In genomic region chr7:29106128-29106988, GRCh38 we compare ENCODE assay signal across 9 cellular contexts. TPM values are rescaled to one million over a fixed set of nuclear protein-coding genes. Genes with fewer than 3 reads are reported as not detected.
DNase-seq lines count a peak whose midpoint lies in the region; ATAC-seq and TF ChIP-seq lines count a peak whose summit lies in the region.
"Had no signal": no experiment of that assay in that cellular context is flagged by ENCODE, and none has a peak within 500 bp of the region (broad histone marks: within the 10 kb centered on the region; RNA-seq: fewer than 3 reads in every experiment).

No MANE protein-coding gene starts in this region.

- H3K4me3 ChIP-seq in parathyroid adenoma (ENCODE audit: low read depth, low read length), result no peak overlapping the region

- peaks cover 50% of the 10 kb centered on the region for H3K4me1 ChIP-seq in parathyroid adenoma

- H3K27me3 Mint-ChIP-seq in activated CD4-positive, alpha-beta T cell treated with anti-CD3 and anti-CD28 coated beads for 36 hours, result peaks cover 6% of the 10 kb centered on the region
- H3K27me3 Mint-ChIP-seq in activated CD4-positive, alpha-beta memory T cell treated with anti-CD3 and anti-CD28 coated beads, Interleukin-2, amount 10 ng/mL, durations not matched to agents 7 days and 5 days, result peaks cover 22% of the 10 kb centered on the region

- H3K4me1 Mint-ChIP-seq in activated CD4-positive, alpha-beta T cell treated with anti-CD3 and anti-CD28 coated beads for 36 hours, result no peaks in the 10 kb centered on the region
- peaks cover 4% of the 10 kb centered on the region for H3K4me1 Mint-ChIP-seq in activated CD4-positive, alpha-beta memory T cell treated with anti-CD3 and anti-CD28 coated beads, Interleukin-2, amount 10 ng/mL, durations not matched to agents 7 days and 5 days

- H3K36me3 Mint-ChIP-seq in activated CD4-positive, alpha-beta T cell treated with anti-CD3 and anti-CD28 coated beads for 36 hours (ENCODE audit: low read depth), result no peaks in the 10 kb centered on the region
- H3K36me3 Mint-ChIP-seq in activated CD4-positive, alpha-beta memory T cell treated with anti-CD3 and anti-CD28 coated beads, Interleukin-2, amount 10 ng/mL, durations not matched to agents 7 days and 5 days (ENCODE audit: low read depth), result no peaks in the 10 kb centered on the region
- H3K36me3 Mint-ChIP-seq: CD4-positive, alpha-beta memory T cell had no signal

- no peaks in the 10 kb centered on the region for H3K36me3 ChIP-seq in parathyroid adenoma (ENCODE audit: control insufficient read depth, insufficient read depth, low read length)

- no peak overlapping the region for H3K27ac Mint-ChIP-seq in activated CD4-positive, alpha-beta T cell treated with anti-CD3 and anti-CD28 coated beads for 36 hours
- no peak overlapping the region for H3K27ac Mint-ChIP-seq in activated CD4-positive, alpha-beta memory T cell treated with anti-CD3 and anti-CD28 coated beads, Interleukin-2, amount 10 ng/mL, durations not matched to agents 7 days and 5 days

- DNase-seq in activated CD4-positive, alpha-beta T cell treated with anti-CD3 and anti-CD28 coated beads for 36 hours, result peak; percentile 24
- no peak for DNase-seq in activated CD4-positive, alpha-beta T cell treated with anti-CD3 and anti-CD28 coated beads, Interleukin-2, amount 50 U/mL, for 48 hours
- DNase-seq in NCI-H2196 (lab: John Stamatoyannopoulos, UW; ENCODE audit: unreplicated experiment) (peak; percentile 43), head of caudate nucleus (peak in 27 of 42 donors; percentile 12 to 79 (median 55))
- peak; percentile 24 for DNase-seq in activated CD4-positive, alpha-beta memory T cell treated with anti-CD3 and anti-CD28 coated beads, Interleukin-2, amount 10 ng/mL, durations not matched to agents 7 days and 5 days

- H2AFZ ChIP-seq in parathyroid adenoma, result no peak overlapping the region

- H3K9me3 Mint-ChIP-seq in activated CD4-positive, alpha-beta T cell treated with anti-CD3 and anti-CD28 coated beads for 36 hours (ENCODE audit: low read depth), result no peaks in the 10 kb centered on the region
- no peaks in the 10 kb centered on the region for H3K9me3 Mint-ChIP-seq in activated CD4-positive, alpha-beta memory T cell treated with anti-CD3 and anti-CD28 coated beads, Interleukin-2, amount 10 ng/mL, durations not matched to agents 7 days and 5 days

- CTCF ChIA-PET in activated CD4-positive, alpha-beta T cell treated with anti-CD3 and anti-CD28 coated beads for 36 hours (lab: Charles Lee), result interaction anchor here (0.5 to 12.7 kb wide), 23 partner anchors 8 to 716 kb away, joined by 3 to 241 read pairs (median 4); no protein-coding TSS in a partner anchor
- CTCF ChIA-PET in activated CD4-positive, alpha-beta memory T cell treated with anti-CD3 and anti-CD28 coated beads, Interleukin-2, amount 10 ng/mL, durations not matched to agents 7 days and 5 days (lab: Charles Lee), result interaction anchor here (0.6 to 4.1 kb wide), 23 partner anchors 8 to 985 kb away, joined by 3 to 51 read pairs (median 4); no protein-coding TSS in a partner anchor

- peak; percentile 84 for TF ChIP-seq CTCF in parathyroid adenoma (IDR thresholded peaks at IDR 0.05)

- no peaks in the 10 kb centered on the region for H3K27me3 ChIP-seq in parathyroid adenoma (ENCODE audit: control insufficient read depth, insufficient read depth, low read length)

- H3K4me3 Mint-ChIP-seq in activated CD4-positive, alpha-beta T cell treated with anti-CD3 and anti-CD28 coated beads for 36 hours, result no peak overlapping the region
- no peak overlapping the region for H3K4me3 Mint-ChIP-seq in activated CD4-positive, alpha-beta memory T cell treated with anti-CD3 and anti-CD28 coated beads, Interleukin-2, amount 10 ng/mL, durations not matched to agents 7 days and 5 days
- H3K4me3 Mint-ChIP-seq: CD4-positive, alpha-beta memory T cell had no signal

- H3K79me2 ChIP-seq in parathyroid adenoma, result no peaks in the 10 kb centered on the region

- H3K9ac ChIP-seq in parathyroid adenoma, result no peak overlapping the region

- intact Hi-C loops in activated CD4-positive, alpha-beta T cell treated with anti-CD3 and anti-CD28 coated beads for 36 hours (cut with DNase I, micrococcal nuclease), result loop anchor here (1.0 to 2.0 kb wide), 5 partner anchors 150 to 302 kb away; no protein-coding TSS in a partner anchor
- intact Hi-C loops in head of caudate nucleus (cut with DNase I), result loop anchor here (2.0 to 10.0 kb wide), 2 partner anchors 184 to 298 kb away; no protein-coding TSS in a partner anchor

- H3K27ac ChIP-seq in parathyroid adenoma, result no peak overlapping the region

- peak; percentile 68 for ATAC-seq in activated CD4-positive, alpha-beta T cell treated with anti-CD3 and anti-CD28 coated beads for 36 hours
- ATAC-seq in HG02623 (IDR thresholded peaks at IDR 0.05; ENCODE audit: unreplicated experiment), result peak; percentile 53
- ATAC-seq in HG03439 (IDR thresholded peaks at IDR 0.05; ENCODE audit: unreplicated experiment), result no peak

- POLR2A ChIA-PET in activated CD4-positive, alpha-beta T cell treated with anti-CD3 and anti-CD28 coated beads for 36 hours (lab: Charles Lee), result interaction anchor here (0.6 kb wide), 1 partner anchor 1071 kb away, joined by 3 read pairs; no protein-coding TSS in a partner anchor
- POLR2A ChIA-PET in activated CD4-positive, alpha-beta memory T cell treated with anti-CD3 and anti-CD28 coated beads, Interleukin-2, amount 10 ng/mL, durations not matched to agents 7 days and 5 days (lab: Charles Lee), result interaction anchor here (0.7 to 1.3 kb wide), 3 partner anchors 16 to 239 kb away, joined by 3 to 6 read pairs (median 3); no protein-coding TSS in a partner anchor

- H3K4me2 ChIP-seq in parathyroid adenoma (ENCODE audit: low read length), result no peak overlapping the region

- H3K9me3 ChIP-seq in parathyroid adenoma (ENCODE audit: control insufficient read depth, low read length), result no peaks in the 10 kb centered on the region

RNA-seq across cellular contexts. Expression of gene CPVL, which starts 40.0 kb away (rescaled TPM):
- total RNA-seq in activated CD4-positive, alpha-beta T cell treated with anti-CD3 and anti-CD28 coated beads for 36 hours, result not detected
- 1 to 10 TPM; 1.8 to 2.1 TPM for total RNA-seq in activated CD4-positive, alpha-beta memory T cell treated with anti-CD3 and anti-CD28 coated beads, Interleukin-2, amount 10 ng/mL, durations not matched to agents 7 days and 5 days

Comparison
In these comparisons a context has a peak if more than half of its experiments do, and no peak if none do; other contexts are left out.
1. DNase-seq: peak in activated CD4-positive, alpha-beta T cell treated with anti-CD3 and anti-CD28 coated beads for 36 hours (single experiment), NCI-H2196 (single experiment), activated CD4-positive, alpha-beta memory T cell treated with anti-CD3 and anti-CD28 coated beads, Interleukin-2, amount 10 ng/mL, durations not matched to agents 7 days and 5 days (single experiment) and head of caudate nucleus (27 of 42); none in activated CD4-positive, alpha-beta T cell treated with anti-CD3 and anti-CD28 coated beads, Interleukin-2, amount 50 U/mL, for 48 hours (0 of 2).